Comparison of ENCODE assay signal across 16 cellular contexts in the genomic region with DNA sequence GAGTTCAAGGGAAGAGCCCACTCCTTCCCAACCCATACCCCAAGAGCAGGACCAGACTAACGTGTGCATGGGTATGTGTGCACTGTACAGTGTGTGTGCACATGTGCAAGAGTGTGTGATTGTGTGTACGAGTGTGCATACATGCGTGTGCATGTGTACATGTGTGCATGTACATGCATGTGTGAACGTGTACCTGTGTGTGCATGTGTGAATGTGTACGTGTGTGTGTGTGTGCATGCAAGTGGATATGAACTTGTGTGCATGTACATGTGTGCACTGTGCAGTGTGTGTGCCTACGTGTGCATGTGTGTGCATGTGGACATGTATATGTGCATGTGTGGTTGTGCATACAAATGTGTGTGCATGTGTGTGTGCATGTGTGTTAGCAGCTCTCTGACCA.
DNase-seq lines count a peak whose midpoint lies in the region; ATAC-seq, FAIRE-seq and TF ChIP-seq lines count a peak whose summit lies in the region.
"Had no signal": no experiment of that assay in that cellular context is flagged by ENCODE, and none has a peak within 500 bp of the region (broad histone marks: within the 10 kb centered on the region; RNA-seq: fewer than 3 reads in every experiment).

No MANE protein-coding gene starts in this region.

- WGBS in K562 (ENCODE audit: insufficient coverage, low coverage, missing lambda C conversion rate): 1% methylated on average over 6 of the region's 6 CpGs
- no CpG with 5 or more reads among the region's 6 CpGs for WGBS in trophoblast cell (ENCODE audit: extremely low coverage, insufficient coverage, insufficient read length)
- 77 to 92% methylated on average over 6 of the region's 6 CpGs for WGBS in lower leg skin, 2 donors

- H3K27me3 Mint-ChIP-seq in stimulated activated naive CD8-positive, alpha-beta T cell treated with anti-CD3 and anti-CD28 coated beads, Interleukin-15, amount 100 ng/mL, for 72 hours: peaks cover 49% of the 10 kb centered on the region

- no peak overlapping the region for H4K12ac ChIP-seq in trophoblast cell (ENCODE audit: low read depth, low read length)

- no peak overlapping the region for H3K9ac ChIP-seq in K562 (ENCODE audit: insufficient read depth in 1 of 2, low read depth in 2 of 2, low read length in 2 of 2)
- H3K9ac ChIP-seq in trophoblast cell (ENCODE audit: low read length): no peak overlapping the region

- in situ Hi-C loops in K562 (cut with MboI): loop anchor here (25.0 kb wide), 1 partner anchor 325 kb away; a partner anchor contains a TSS
- in situ Hi-C loops in HAP-1 (cut with MboI; ENCODE audit: low sequenced_read_pairs): no loop called here

- POLR2A ChIA-PET in K562 (lab: Yijun Ruan, JAX): interaction anchor here (0.7 kb wide), 1 partner anchor 94 kb away, joined by 3 read pairs; no protein-coding TSS in a partner anchor

- H3K9me1 ChIP-seq in K562 (ENCODE audit: control insufficient read depth, insufficient read depth, low read length): no peaks in the 10 kb centered on the region

- DNase-seq in GM12891 (ENCODE audit: insufficient read length, low spot score) (no peak), HTR-8/SVneo (ENCODE audit: insufficient read length, low spot score) (no peak), K562 (ENCODE audit: extremely low read depth in 1 of 4, low spot score in 3 of 4) (no peak), trophoblast cell (no peak), lower leg skin (ENCODE audit: low spot score in 2 of 2) (no peak), HAP-1 (ENCODE audit: low spot score in 2 of 2) (no peak)
- no peak for DNase-seq in stimulated activated naive CD8-positive, alpha-beta T cell treated with anti-CD3 and anti-CD28 coated beads, Interleukin-15, Interleukin-2, amounts not matched to agents 100 U/mL and 50 U/mL, for 24 hours
- no peak for DNase-seq in stimulated activated naive CD8-positive, alpha-beta T cell treated with anti-CD3 and anti-CD28 coated beads, Interleukin-15, amount 100 ng/mL, for 72 hours
- DNase-seq: DMS153, DMS79, GDM1 had no signal

- peaks cover 0 to 11% of the 10 kb centered on the region in 2 donors for H3K9me3 Mint-ChIP-seq in stimulated activated naive CD8-positive, alpha-beta T cell treated with anti-CD3 and anti-CD28 coated beads, Interleukin-15, amount 100 ng/mL, for 72 hours

- peaks cover 12 to 65% of the 10 kb centered on the region in 2 experiments for H3K27me3 ChIP-seq in K562 (ENCODE audit: control insufficient read depth in 2 of 2, insufficient read depth in 2 of 2, low read length in 2 of 2)
- H3K27me3 ChIP-seq in trophoblast cell (ENCODE audit: insufficient read depth, low read length): no peaks in the 10 kb centered on the region
- H3K27me3 ChIP-seq in HAP-1 (ENCODE audit: low read depth): peaks cover 46% of the 10 kb centered on the region

- H3K9me3 ChIP-seq in K562 (replicated peaks; ENCODE audit: control insufficient read depth, insufficient read depth, low read depth, low read length) (0 out of 2 replicates have a peak, but pooled peaks cover 3% of the 10 kb centered on the region), trophoblast cell (ENCODE audit: insufficient read depth, low read depth, low read length) (peaks cover 6% of the 10 kb centered on the region), HAP-1 (no peaks in the 10 kb centered on the region)

- H3K4me3 ChIP-seq in K562 (no peak overlapping the region), trophoblast cell (ENCODE audit: low read depth, low read length) (peak overlapping the region; percentile 47), lower leg skin (ENCODE audit: low read depth, poor library complexity, severe bottlenecking) (no peak overlapping the region), HAP-1 (no peak overlapping the region)

- H3K36me3 ChIP-seq in K562 (ENCODE audit: control insufficient read depth, insufficient read depth, low read length) (no peaks in the 10 kb centered on the region), trophoblast cell (ENCODE audit: control insufficient read depth in 1 of 2, insufficient read depth in 2 of 2, low read length in 2 of 2) (no peaks in the 10 kb centered on the region), HAP-1 (replicated peaks) (no peaks in the 10 kb centered on the region)

- FAIRE-seq in GM12891 (lab: Jason Lieb, UNC) (peak; percentile 13), HTR-8/SVneo (lab: Jason Lieb, UNC) (peak; percentile 93), K562 (lab: Jason Lieb, UNC) (no peak)
- FAIRE-seq: A204.1, GM19239 had no signal

- no peak for TF ChIP-seq POLR2A in GM12891 (IDR thresholded peaks at IDR 0.05; ENCODE audit: low read depth, low read length)
- TF ChIP-seq POLR2A in K562 (conservative IDR thresholded peaks at IDR 0.05): no peak
- TF ChIP-seq POLR2A in lower leg skin (IDR thresholded peaks at IDR 0.05): no peak

- TF ChIP-seq EP300 in K562 (IDR thresholded peaks at IDR 0.05; ENCODE audit: low read length): no peak

- no peak overlapping the region for H3K27ac Mint-ChIP-seq in stimulated activated naive CD8-positive, alpha-beta T cell treated with anti-CD3 and anti-CD28 coated beads, Interleukin-15, amount 100 ng/mL, for 72 hours
- H3K27ac Mint-ChIP-seq: CD14-positive monocyte; CD4-positive, alpha-beta memory T cell; HFFc6 had no signal

- intact Hi-C loops in K562 (cut with micrococcal nuclease): no loop called here
- intact Hi-C loops in lower leg skin (cut with DNase I; ENCODE audit: low total_unique reads): no loop called here

- no peak for TF ChIP-seq CTCF in K562 (IDR thresholded peaks at IDR 0.05 in 2 of 3, conservative IDR thresholded peaks at IDR 0.05 in 1 of 3; ENCODE audit: insufficient read depth in 2 of 3, low read depth in 1 of 3, low read length in 3 of 3)
- TF ChIP-seq CTCF in lower leg skin (IDR thresholded peaks at IDR 0.05): peak in 1 of 3 donors; percentile 23

- peaks cover 7% of the 10 kb centered on the region for H3K4me1 Mint-ChIP-seq in stimulated activated naive CD8-positive, alpha-beta T cell treated with anti-CD3 and anti-CD28 coated beads, Interleukin-15, amount 100 ng/mL, for 72 hours
- H3K4me1 Mint-ChIP-seq: CD14-positive monocyte had no signal

- no peak overlapping the region for H2BK120ac ChIP-seq in trophoblast cell (ENCODE audit: insufficient read depth, low read length, poor library complexity)

- H2AFZ ChIP-seq in K562 (ENCODE audit: low read depth, low read length): no peak overlapping the region
- no peak overlapping the region for H2AFZ ChIP-seq in trophoblast cell (ENCODE audit: insufficient read depth, low read length, poor library complexity)

- no peak overlapping the region for H4K8ac ChIP-seq in trophoblast cell (ENCODE audit: low read depth, low read length)

- no peak overlapping the region for H2BK5ac ChIP-seq in trophoblast cell (ENCODE audit: low read depth, low read length, poor library complexity)

- H3K14ac ChIP-seq in trophoblast cell (ENCODE audit: low read length): no peak overlapping the region

- BruUV-seq in K562 (replicated peaks; lab: Mats Ljungman, UMichigan): no TSS peak

- CTCF ChIA-PET in K562 (lab: Yijun Ruan, JAX; ENCODE audit: low intra/inter-chr PET ratio): interaction anchor here (0.5 to 0.6 kb wide), 2 partner anchors 305 to 340 kb away, joined by 3 read pairs; no protein-coding TSS in a partner anchor

- TF ChIP-seq RAD21 in K562 (CRISPR knock-in tag; conservative IDR thresholded peaks at IDR 0.05 in 1 of 2, IDR thresholded peaks at IDR 0.05 in 1 of 2): no peak

- no peak for ATAC-seq in K562
- ATAC-seq in stimulated activated naive CD8-positive, alpha-beta T cell treated with anti-CD3 and anti-CD28 coated beads, Interleukin-15, Interleukin-2, amounts not matched to agents 100 U/mL and 50 U/mL, for 24 hours: no peak
- ATAC-seq in stimulated activated naive CD8-positive, alpha-beta T cell treated with anti-CD3 and anti-CD28 coated beads, Interleukin-15, amount 100 ng/mL, for 72 hours: no peak

- H3K4me1 ChIP-seq in K562 (replicated peaks in 1 of 2; ENCODE audit: control insufficient read depth in 2 of 2, insufficient read depth in 2 of 2, low read length in 2 of 2) (no peaks in the 10 kb centered on the region), trophoblast cell (ENCODE audit: control insufficient read depth in 1 of 2, insufficient read depth in 2 of 2, low read length in 2 of 2) (no peaks in the 10 kb centered on the region), HAP-1 (no peaks in the 10 kb centered on the region)

- H2AK5ac ChIP-seq in trophoblast cell (ENCODE audit: low read length): no peak overlapping the region

- no peak overlapping the region for H4K91ac ChIP-seq in trophoblast cell (ENCODE audit: low read depth, low read length)

- no peak overlapping the region for H3K18ac ChIP-seq in trophoblast cell (ENCODE audit: low read length)

- H3K79me2 ChIP-seq in K562 (ENCODE audit: control insufficient read depth, insufficient read depth, low read length) (no peaks in the 10 kb centered on the region), trophoblast cell (ENCODE audit: control insufficient read depth, insufficient read depth, low read length, poor library complexity) (no peaks in the 10 kb centered on the region)

- H3K27ac ChIP-seq in K562 (ENCODE audit: extremely low read depth, low read depth, low read length) (no peak overlapping the region), trophoblast cell (ENCODE audit: low read depth, low read length) (no peak overlapping the region)

- no peak overlapping the region for H3K4me2 ChIP-seq in K562 (ENCODE audit: insufficient read depth, low read length)
- no peak overlapping the region for H3K4me2 ChIP-seq in trophoblast cell (ENCODE audit: low read length)

- H3K4me3 Mint-ChIP-seq in stimulated activated naive CD8-positive, alpha-beta T cell treated with anti-CD3 and anti-CD28 coated beads, Interleukin-15, amount 100 ng/mL, for 72 hours: no peak overlapping the region
- H3K4me3 Mint-ChIP-seq: CD14-positive monocyte; CD4-positive, alpha-beta memory T cell; HFFc6 had no signal

- no peaks in the 10 kb centered on the region for H3K79me1 ChIP-seq in trophoblast cell (ENCODE audit: low read length)

- no peak overlapping the region for H2BK12ac ChIP-seq in trophoblast cell (ENCODE audit: low read length)

- peaks cover 11% of the 10 kb centered on the region for H4K20me1 ChIP-seq in K562 (replicated peaks; ENCODE audit: control insufficient read depth, insufficient read depth, low read length)

- no peak overlapping the region for H3K23ac ChIP-seq in trophoblast cell (ENCODE audit: low read length)

- H3K4ac ChIP-seq in trophoblast cell (ENCODE audit: low read depth, low read length): no peak overlapping the region

TF ChIP-seq in GM12891, 5 proteins besides CTCF, POLR2A, EP300 and RAD21 (continues in another document):
- no peak for TF ChIP-seq TAF1 (IDR thresholded peaks at IDR 0.05; ENCODE audit: low read depth, low read length)
- no peak for TF ChIP-seq POLR2AphosphoS5 (IDR thresholded peaks at IDR 0.05; ENCODE audit: low read depth, low read length)
- TF ChIP-seq SPI1 (IDR thresholded peaks at IDR 0.05; ENCODE audit: low read depth, low read length): no peak
- no peak for TF ChIP-seq POU2F2 (IDR thresholded peaks at IDR 0.05; ENCODE audit: low read depth, low read length)

TF ChIP-seq in K562, 482 proteins besides CTCF, POLR2A, EP300 and RAD21 (continues in another document):
- TF ChIP-seq PPARD (CRISPR knock-in tag; IDR thresholded peaks at IDR 0.05): no peak
- TF ChIP-seq, protein P1, sequence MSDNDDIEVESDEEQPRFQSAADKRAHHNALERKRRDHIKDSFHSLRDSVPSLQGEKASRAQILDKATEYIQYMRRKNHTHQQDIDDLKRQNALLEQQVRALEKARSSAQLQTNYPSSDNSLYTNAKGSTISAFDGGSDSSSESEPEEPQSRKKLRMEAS (CRISPR knock-in tag; IDR thresholded peaks at IDR 0.05): 0 out of 2 replicates have a peak, but pooled peaks have one; percentile 16
